In the genomic region with DNA sequence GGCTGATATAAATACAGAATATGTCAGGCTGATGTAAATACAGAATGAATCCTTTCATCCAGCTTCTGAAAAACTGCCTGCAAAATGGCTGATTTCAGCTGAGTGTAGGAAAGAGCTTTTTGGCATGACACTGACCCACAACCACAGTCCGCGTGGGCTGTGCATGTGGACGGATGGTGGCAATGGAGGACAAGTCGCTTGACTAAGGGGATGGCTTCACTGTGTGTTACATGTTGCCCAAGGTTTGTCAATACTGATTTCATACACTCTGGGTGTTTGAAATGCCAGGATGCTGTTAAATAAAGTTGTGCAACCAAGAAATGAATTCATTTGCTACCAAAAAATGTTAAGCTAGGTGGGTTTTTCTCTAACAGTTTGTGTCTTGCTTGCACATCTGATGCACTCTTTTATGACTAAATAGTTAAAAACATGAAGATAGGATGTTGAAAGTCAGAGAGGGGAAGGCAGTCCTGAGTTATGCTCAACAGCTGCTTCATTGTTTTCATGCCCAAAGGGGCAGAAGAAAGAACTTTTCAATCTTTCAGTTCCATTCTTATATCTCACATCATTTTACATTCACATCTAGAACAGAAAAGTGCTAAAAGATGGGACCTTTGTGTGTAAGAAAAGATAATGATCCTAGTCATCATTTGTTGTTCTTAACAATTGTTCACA, we compare ENCODE assay signal across 2 cellular contexts.
TF ChIP-seq lines count a peak whose summit lies in the region.

No MANE protein-coding gene starts in this region.

TF ChIP-seq in HepG2, 621 proteins besides CTCF, POLR2A, EP300 and RAD21:
- no peak for TF ChIP-seq MYC (CRISPR knock-in tag; IDR thresholded peaks at IDR 0.05; ENCODE audit: borderline replicate concordance)
- TF ChIP-seq, protein P1, sequence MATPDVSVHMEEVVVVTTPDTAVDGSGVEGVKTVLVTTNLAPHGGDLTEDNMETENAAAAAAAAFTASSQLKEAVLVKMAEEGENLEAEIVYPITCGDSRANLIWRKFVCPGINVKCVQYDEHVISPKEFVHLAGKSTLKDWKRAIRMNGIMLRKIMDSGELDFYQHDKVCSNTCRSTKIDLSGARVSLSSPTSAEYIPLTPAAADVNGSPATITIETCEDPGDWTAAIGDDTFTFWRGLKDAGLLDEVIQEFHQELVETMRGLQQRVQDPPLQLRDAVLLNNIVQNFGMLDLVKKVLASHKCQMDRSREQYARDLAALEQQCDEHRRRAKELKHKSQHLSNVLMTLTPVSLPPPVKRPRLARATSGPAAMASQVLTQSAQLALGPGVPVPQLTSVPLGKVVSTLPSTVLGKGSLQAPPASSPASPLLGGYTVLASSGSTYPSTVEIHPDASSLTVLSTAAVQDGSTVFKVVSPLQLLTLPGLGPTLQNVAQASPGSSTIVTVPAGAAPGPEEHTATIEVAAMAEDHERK (CRISPR knock-in tag; IDR thresholded peaks at IDR 0.05; ENCODE audit: low read depth): no peak
- TF ChIP-seq, protein P2, sequence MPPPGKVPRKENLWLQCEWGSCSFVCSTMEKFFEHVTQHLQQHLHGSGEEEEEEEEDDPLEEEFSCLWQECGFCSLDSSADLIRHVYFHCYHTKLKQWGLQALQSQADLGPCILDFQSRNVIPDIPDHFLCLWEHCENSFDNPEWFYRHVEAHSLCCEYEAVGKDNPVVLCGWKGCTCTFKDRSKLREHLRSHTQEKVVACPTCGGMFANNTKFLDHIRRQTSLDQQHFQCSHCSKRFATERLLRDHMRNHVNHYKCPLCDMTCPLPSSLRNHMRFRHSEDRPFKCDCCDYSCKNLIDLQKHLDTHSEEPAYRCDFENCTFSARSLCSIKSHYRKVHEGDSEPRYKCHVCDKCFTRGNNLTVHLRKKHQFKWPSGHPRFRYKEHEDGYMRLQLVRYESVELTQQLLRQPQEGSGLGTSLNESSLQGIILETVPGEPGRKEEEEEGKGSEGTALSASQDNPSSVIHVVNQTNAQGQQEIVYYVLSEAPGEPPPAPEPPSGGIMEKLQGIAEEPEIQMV (CRISPR knock-in tag; IDR thresholded peaks at IDR 0.05; ENCODE audit: low read depth): no peak
- TF ChIP-seq ZNF10 (CRISPR knock-in tag; IDR thresholded peaks at IDR 0.05; ENCODE audit: borderline replicate concordance, low read depth): no peak

TF ChIP-seq in GM12878, 131 proteins besides CTCF, POLR2A, EP300 and RAD21:
- TF ChIP-seq EED (IDR thresholded peaks at IDR 0.05; ENCODE audit: low read depth): no peak
- TF ChIP-seq ZNF622 (IDR thresholded peaks at IDR 0.05): no peak
- TF ChIP-seq KLF5 (IDR thresholded peaks at IDR 0.05; ENCODE audit: partially characterized antibody): no peak
- TF ChIP-seq ASH2L (IDR thresholded peaks at IDR 0.05; ENCODE audit: borderline replicate concordance, low read depth): no peak
- no peak for TF ChIP-seq CHD1 (IDR thresholded peaks at IDR 0.05; ENCODE audit: low read depth, low read length)
- no peak for TF ChIP-seq STAT1 (conservative IDR thresholded peaks at IDR 0.05)
- TF ChIP-seq, protein P3, sequence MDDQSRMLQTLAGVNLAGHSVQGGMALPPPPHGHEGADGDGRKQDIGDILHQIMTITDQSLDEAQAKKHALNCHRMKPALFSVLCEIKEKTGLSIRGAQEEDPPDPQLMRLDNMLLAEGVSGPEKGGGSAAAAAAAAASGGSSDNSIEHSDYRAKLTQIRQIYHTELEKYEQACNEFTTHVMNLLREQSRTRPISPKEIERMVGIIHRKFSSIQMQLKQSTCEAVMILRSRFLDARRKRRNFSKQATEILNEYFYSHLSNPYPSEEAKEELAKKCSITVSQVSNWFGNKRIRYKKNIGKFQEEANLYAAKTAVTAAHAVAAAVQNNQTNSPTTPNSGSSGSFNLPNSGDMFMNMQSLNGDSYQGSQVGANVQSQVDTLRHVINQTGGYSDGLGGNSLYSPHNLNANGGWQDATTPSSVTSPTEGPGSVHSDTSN (IDR thresholded peaks at IDR 0.05; ENCODE audit: insufficient replicate concordance, low read depth, low read length): no peak
- TF ChIP-seq, protein P4, sequence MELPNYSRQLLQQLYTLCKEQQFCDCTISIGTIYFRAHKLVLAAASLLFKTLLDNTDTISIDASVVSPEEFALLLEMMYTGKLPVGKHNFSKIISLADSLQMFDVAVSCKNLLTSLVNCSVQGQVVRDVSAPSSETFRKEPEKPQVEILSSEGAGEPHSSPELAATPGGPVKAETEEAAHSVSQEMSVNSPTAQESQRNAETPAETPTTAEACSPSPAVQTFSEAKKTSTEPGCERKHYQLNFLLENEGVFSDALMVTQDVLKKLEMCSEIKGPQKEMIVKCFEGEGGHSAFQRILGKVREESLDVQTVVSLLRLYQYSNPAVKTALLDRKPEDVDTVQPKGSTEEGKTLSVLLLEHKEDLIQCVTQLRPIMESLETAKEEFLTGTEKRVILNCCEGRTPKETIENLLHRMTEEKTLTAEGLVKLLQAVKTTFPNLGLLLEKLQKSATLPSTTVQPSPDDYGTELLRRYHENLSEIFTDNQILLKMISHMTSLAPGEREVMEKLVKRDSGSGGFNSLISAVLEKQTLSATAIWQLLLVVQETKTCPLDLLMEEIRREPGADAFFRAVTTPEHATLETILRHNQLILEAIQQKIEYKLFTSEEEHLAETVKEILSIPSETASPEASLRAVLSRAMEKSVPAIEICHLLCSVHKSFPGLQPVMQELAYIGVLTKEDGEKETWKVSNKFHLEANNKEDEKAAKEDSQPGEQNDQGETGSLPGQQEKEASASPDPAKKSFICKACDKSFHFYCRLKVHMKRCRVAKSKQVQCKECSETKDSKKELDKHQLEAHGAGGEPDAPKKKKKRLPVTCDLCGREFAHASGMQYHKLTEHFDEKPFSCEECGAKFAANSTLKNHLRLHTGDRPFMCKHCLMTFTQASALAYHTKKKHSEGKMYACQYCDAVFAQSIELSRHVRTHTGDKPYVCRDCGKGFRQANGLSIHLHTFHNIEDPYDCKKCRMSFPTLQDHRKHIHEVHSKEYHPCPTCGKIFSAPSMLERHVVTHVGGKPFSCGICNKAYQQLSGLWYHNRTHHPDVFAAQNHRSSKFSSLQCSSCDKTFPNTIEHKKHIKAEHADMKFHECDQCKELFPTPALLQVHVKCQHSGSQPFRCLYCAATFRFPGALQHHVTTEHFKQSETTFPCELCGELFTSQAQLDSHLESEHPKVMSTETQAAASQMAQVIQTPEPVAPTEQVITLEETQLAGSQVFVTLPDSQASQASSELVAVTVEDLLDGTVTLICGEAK (IDR thresholded peaks at IDR 0.05; ENCODE audit: borderline replicate concordance): no peak
- TF ChIP-seq BACH1 (IDR thresholded peaks at IDR 0.05; ENCODE audit: borderline replicate concordance): no peak
- TF ChIP-seq CHD4 (IDR thresholded peaks at IDR 0.05): no peak
- no peak for TF ChIP-seq POLR2AphosphoS5 (IDR thresholded peaks at IDR 0.05; ENCODE audit: low read length)
- TF ChIP-seq, protein P5, sequence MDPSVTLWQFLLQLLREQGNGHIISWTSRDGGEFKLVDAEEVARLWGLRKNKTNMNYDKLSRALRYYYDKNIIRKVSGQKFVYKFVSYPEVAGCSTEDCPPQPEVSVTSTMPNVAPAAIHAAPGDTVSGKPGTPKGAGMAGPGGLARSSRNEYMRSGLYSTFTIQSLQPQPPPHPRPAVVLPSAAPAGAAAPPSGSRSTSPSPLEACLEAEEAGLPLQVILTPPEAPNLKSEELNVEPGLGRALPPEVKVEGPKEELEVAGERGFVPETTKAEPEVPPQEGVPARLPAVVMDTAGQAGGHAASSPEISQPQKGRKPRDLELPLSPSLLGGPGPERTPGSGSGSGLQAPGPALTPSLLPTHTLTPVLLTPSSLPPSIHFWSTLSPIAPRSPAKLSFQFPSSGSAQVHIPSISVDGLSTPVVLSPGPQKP (IDR thresholded peaks at IDR 0.05; ENCODE audit: low read depth, low read length): no peak
